Comparison of ENCODE assay signal across 1 cellular context in the genomic region with DNA sequence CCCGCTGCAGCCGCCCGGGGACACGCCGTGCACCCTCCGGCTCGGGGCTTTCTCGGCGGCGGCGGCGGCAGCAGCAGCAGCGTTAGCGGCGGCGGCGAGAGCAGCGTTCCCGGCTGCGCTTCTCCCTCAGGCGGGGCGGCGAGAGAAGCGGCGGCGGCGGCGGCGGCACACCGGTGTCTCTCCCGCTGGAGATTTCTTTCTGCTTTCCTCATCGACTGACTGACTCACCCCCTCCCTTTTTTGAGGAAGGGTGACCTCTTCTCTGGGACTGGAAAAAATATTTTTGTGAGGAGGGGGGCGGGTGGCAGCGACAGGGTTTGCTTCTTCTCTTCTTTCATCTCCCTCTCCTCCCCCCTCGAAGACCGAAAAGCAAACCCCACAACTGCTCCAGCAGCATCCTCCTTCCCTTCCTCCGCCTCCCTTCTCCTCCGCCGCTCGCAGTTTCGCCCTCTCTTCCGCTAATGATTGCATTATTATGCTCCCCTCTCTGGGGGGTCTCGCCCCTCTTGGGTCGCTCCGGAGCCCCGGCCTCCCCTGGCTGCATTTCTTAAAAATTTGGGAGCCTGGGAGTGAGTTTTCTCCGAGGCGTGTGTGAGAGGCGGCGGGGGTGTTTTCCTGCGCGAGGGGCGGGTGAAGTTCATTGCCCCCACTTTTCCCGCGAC.
TF ChIP-seq lines count a peak whose summit lies in the region.

No MANE protein-coding gene starts in this region.

TF ChIP-seq in HEK293, 187 proteins besides CTCF, POLR2A, EP300 and RAD21 (continued from another document):
- TF ChIP-seq, protein P1, sequence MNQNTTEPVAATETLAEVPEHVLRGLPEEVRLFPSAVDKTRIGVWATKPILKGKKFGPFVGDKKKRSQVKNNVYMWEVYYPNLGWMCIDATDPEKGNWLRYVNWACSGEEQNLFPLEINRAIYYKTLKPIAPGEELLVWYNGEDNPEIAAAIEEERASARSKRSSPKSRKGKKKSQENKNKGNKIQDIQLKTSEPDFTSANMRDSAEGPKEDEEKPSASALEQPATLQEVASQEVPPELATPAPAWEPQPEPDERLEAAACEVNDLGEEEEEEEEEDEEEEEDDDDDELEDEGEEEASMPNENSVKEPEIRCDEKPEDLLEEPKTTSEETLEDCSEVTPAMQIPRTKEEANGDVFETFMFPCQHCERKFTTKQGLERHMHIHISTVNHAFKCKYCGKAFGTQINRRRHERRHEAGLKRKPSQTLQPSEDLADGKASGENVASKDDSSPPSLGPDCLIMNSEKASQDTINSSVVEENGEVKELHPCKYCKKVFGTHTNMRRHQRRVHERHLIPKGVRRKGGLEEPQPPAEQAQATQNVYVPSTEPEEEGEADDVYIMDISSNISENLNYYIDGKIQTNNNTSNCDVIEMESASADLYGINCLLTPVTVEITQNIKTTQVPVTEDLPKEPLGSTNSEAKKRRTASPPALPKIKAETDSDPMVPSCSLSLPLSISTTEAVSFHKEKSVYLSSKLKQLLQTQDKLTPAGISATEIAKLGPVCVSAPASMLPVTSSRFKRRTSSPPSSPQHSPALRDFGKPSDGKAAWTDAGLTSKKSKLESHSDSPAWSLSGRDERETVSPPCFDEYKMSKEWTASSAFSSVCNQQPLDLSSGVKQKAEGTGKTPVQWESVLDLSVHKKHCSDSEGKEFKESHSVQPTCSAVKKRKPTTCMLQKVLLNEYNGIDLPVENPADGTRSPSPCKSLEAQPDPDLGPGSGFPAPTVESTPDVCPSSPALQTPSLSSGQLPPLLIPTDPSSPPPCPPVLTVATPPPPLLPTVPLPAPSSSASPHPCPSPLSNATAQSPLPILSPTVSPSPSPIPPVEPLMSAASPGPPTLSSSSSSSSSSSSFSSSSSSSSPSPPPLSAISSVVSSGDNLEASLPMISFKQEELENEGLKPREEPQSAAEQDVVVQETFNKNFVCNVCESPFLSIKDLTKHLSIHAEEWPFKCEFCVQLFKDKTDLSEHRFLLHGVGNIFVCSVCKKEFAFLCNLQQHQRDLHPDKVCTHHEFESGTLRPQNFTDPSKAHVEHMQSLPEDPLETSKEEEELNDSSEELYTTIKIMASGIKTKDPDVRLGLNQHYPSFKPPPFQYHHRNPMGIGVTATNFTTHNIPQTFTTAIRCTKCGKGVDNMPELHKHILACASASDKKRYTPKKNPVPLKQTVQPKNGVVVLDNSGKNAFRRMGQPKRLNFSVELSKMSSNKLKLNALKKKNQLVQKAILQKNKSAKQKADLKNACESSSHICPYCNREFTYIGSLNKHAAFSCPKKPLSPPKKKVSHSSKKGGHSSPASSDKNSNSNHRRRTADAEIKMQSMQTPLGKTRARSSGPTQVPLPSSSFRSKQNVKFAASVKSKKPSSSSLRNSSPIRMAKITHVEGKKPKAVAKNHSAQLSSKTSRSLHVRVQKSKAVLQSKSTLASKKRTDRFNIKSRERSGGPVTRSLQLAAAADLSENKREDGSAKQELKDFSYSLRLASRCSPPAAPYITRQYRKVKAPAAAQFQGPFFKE (tag by site-specific recombination; IDR thresholded peaks at IDR 0.05; ENCODE audit: borderline replicate concordance), result no peak
- no peak for TF ChIP-seq ZNF776 (tag by site-specific recombination; IDR thresholded peaks at IDR 0.05; ENCODE audit: borderline replicate concordance)
- TF ChIP-seq ZNF701 (tag by site-specific recombination; IDR thresholded peaks at IDR 0.05), result no peak
- peak; percentile 54; the same call in 1 of the 2 replicates for TF ChIP-seq IKZF3 (tag by site-specific recombination; IDR thresholded peaks at IDR 0.05)
- no peak for TF ChIP-seq ZNF155 (tag by site-specific recombination; IDR thresholded peaks at IDR 0.05)
- peak; percentile 65 for TF ChIP-seq ZNF335 (tag by site-specific recombination; conservative IDR thresholded peaks at IDR 0.05)
- no peak for TF ChIP-seq ZNF768 (tag by site-specific recombination; IDR thresholded peaks at IDR 0.05)
